ENCODE assay signal across 8 cellular contexts in genomic region chr3:66220602-66221377, GRCh38.
DNase-seq lines count a peak whose midpoint lies in the region; ATAC-seq and TF ChIP-seq lines count a peak whose summit lies in the region.

Gene SLC25A26, plus strand, starts transcription at chr3:66221001. Its CDS starts 94 bp downstream, at chr3:66221095.

- peak; percentile 99 for ATAC-seq in GM19035 (IDR thresholded peaks at IDR 0.05; ENCODE audit: unreplicated experiment)
- ATAC-seq in HG03354 (IDR thresholded peaks at IDR 0.05; ENCODE audit: poor library complexity, severe bottlenecking, unreplicated experiment): peak; percentile 100
- ATAC-seq in activated CD4-positive, CD25-positive, alpha-beta regulatory T cell treated with anti-CD3 and anti-CD28 coated beads, Interleukin-2, amount 50 U/mL, for 24 hours: peak; percentile 92 to 93

- no peak for TF ChIP-seq CTCF in AG09319 (IDR thresholded peaks at IDR 0.05; ENCODE audit: low read depth, low read length)

- DNase-seq in AG09319 (ENCODE audit: extremely low read depth, low read depth): peak; percentile 81
- DNase-seq in NCI-H446 treated with DMSO at 0.1 percent for 48 hours (lab: John Stamatoyannopoulos, UW): peak; percentile 70
- peak; percentile 97 for DNase-seq in cerebellar cortex (ENCODE audit: low spot score)
- peak; percentile 99 for DNase-seq in islet precursor cell
- DNase-seq in stimulated activated CD4-positive, alpha-beta T cell treated with anti-CD3 and anti-CD28 coated beads, Interleukin-12 subunit alpha, Interleukin-12 subunit beta, amount 100 ng/mL, for 48 hours (ENCODE audit: low read depth in 2 of 3, low spot score in 1 of 3): peak; percentile 93 to 96 (median 94)

Comparison
In these comparisons a context has a peak if more than half of its experiments do, and no peak if none do; other contexts are left out.
1. Peak in every context shown above with its lines: DNase-seq and ATAC-seq.